ENCODE assay signal across 1 cellular context in the genomic region with DNA sequence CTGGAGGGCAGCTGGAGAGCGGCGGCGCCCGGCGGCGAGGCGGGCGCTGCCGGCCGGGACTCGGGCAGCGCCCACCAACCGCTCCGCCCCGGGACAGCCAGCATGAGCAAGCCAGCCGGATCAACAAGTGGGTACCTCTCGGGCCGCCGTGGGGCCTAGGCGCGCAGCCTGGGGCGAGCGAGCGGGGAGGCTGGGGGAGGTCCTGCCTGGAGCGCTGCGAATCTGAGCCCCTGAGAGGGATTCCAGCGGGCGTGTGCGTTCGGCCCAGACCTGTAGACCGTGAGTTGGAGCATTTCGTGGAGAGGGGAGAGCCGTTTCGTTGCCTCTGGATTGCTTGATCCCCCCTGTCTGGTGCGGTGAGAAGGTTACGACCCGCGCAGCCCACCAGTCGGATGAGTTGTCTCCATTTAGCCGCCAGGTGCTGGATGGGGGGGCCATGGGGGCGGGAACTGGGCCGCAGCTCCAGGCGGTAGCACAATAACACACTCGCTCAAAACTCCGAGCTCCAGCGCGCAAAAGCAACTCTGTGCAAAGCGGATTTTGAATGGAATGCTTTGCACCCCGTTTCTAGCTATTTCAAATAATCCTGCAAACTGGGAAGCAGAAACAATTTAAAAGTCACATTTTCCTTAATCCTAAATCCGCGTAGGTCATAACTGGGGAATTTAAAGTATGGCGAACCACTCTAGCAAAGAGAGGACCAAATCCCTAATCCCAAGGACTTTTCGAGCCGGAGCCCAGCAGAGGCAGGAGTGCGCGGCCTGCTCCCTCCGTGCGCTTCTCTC.
TF ChIP-seq lines count a peak whose summit lies in the region.

No MANE protein-coding gene starts in this region.

TF ChIP-seq in A549, 52 proteins besides CTCF, POLR2A, EP300 and RAD21 (continued from another document):
- TF ChIP-seq, protein P1, sequence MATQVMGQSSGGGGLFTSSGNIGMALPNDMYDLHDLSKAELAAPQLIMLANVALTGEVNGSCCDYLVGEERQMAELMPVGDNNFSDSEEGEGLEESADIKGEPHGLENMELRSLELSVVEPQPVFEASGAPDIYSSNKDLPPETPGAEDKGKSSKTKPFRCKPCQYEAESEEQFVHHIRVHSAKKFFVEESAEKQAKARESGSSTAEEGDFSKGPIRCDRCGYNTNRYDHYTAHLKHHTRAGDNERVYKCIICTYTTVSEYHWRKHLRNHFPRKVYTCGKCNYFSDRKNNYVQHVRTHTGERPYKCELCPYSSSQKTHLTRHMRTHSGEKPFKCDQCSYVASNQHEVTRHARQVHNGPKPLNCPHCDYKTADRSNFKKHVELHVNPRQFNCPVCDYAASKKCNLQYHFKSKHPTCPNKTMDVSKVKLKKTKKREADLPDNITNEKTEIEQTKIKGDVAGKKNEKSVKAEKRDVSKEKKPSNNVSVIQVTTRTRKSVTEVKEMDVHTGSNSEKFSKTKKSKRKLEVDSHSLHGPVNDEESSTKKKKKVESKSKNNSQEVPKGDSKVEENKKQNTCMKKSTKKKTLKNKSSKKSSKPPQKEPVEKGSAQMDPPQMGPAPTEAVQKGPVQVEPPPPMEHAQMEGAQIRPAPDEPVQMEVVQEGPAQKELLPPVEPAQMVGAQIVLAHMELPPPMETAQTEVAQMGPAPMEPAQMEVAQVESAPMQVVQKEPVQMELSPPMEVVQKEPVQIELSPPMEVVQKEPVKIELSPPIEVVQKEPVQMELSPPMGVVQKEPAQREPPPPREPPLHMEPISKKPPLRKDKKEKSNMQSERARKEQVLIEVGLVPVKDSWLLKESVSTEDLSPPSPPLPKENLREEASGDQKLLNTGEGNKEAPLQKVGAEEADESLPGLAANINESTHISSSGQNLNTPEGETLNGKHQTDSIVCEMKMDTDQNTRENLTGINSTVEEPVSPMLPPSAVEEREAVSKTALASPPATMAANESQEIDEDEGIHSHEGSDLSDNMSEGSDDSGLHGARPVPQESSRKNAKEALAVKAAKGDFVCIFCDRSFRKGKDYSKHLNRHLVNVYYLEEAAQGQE (IDR thresholded peaks at IDR 0.05): no peak
- TF ChIP-seq KDM5A (IDR thresholded peaks at IDR 0.05) (no peak), HOXB13 (CRISPR knock-in tag; IDR thresholded peaks at IDR 0.05; ENCODE audit: low read depth) (no peak), EHMT2 (IDR thresholded peaks at IDR 0.05; ENCODE audit: low read depth) (no peak), ZFP36 (IDR thresholded peaks at IDR 0.05; ENCODE audit: borderline replicate concordance, partially characterized antibody) (no peak), ESRRA (IDR thresholded peaks at IDR 0.05; ENCODE audit: borderline replicate concordance, low read length) (no peak), FOSL2 (IDR thresholded peaks at IDR 0.05) (no peak), FOSL2 (CRISPR knock-in tag; IDR thresholded peaks at IDR 0.05) (no peak), TFCP2L1 (CRISPR knock-in tag; IDR thresholded peaks at IDR 0.05) (no peak), CBX8 (IDR thresholded peaks at IDR 0.05) (no peak), ZC3H11A (IDR thresholded peaks at IDR 0.05) (no peak)
- TF ChIP-seq, protein P2, sequence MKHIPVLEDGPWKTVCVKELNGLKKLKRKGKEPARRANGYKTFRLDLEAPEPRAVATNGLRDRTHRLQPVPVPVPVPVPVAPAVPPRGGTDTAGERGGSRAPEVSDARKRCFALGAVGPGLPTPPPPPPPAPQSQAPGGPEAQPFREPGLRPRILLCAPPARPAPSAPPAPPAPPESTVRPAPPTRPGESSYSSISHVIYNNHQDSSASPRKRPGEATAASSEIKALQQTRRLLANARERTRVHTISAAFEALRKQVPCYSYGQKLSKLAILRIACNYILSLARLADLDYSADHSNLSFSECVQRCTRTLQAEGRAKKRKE (CRISPR knock-in tag; IDR thresholded peaks at IDR 0.05; ENCODE audit: low read depth): no peak
